ENCODE assay signal across 28 cellular contexts in the genomic region with DNA sequence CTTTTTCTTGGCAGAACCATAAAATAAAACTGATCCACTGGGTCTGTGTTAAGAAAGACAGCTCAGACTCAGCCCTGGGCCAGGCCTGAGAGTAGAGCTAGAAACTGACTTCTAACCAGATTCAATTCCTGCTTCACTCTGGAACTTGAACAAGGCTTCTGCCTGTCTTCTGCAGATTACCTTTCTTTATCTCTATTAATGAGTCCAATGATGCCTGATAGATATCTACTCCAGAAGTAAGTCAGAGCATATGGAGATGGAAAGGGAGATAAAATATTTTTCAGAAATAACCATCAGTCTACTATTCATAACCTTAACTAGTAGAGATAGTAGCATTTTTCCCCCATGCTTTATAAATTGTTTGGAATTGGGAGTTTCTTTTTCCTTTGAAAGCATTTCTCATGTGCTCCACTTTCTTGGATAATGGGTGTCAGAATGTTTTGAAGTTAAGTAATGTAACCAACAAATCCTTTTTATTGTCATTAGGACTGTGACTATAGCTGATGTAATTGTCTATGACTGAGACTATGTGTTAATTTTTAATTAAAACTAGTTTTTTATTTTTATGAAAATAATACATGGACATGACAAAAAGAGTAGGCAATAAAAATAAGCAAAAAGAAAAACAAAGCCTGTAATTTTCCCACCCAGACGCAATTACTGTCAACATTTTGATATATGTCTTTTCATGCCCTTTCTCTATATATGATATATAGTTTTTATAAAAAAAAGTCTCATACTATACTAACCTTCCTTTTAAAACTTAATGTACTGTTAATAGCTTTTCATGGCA. TPM values are rescaled to one million over a fixed set of nuclear protein-coding genes. Genes with fewer than 3 reads are reported as not detected.
A peak's percentile ranks its signal among the peaks of the same experiment; 100 is the strongest.
DNase-seq lines count a peak whose midpoint lies in the region; ATAC-seq, FAIRE-seq and TF ChIP-seq lines count a peak whose summit lies in the region.
"Had no signal": no experiment of that assay in that cellular context is flagged by ENCODE, and none has a peak within 500 bp of the region (broad histone marks: within the 10 kb centered on the region; RNA-seq: fewer than 3 reads in every experiment).

No MANE protein-coding gene starts in this region.

- TF ChIP-seq CTCF in heart right ventricle (IDR thresholded peaks at IDR 0.05) = no peak
- no peak for TF ChIP-seq CTCF in coronary artery (IDR thresholded peaks at IDR 0.05)
- no peak for TF ChIP-seq CTCF in pancreas (IDR thresholded peaks at IDR 0.05)
- TF ChIP-seq CTCF in transverse colon (IDR thresholded peaks at IDR 0.05) = no peak
- TF ChIP-seq CTCF in adrenal gland (IDR thresholded peaks at IDR 0.05) = no peak

- H3K9me3 ChIP-seq in heart right ventricle (no peaks in the 10 kb centered on the region), pancreas (no peaks in the 10 kb centered on the region), transverse colon (no peaks in the 10 kb centered on the region), adrenal gland (replicated peaks in 1 of 3) (no peaks in the 10 kb centered on the region)
- H3K9me3 ChIP-seq: A549, right lobe of liver had no signal

- H3K27me3 ChIP-seq in heart right ventricle = peaks cover 0 to 14% (median 0%) of the 10 kb centered on the region in 7 donors
- no peaks in the 10 kb centered on the region for H3K27me3 ChIP-seq in pancreas
- H3K27me3 ChIP-seq in transverse colon = peaks cover 11% of the 10 kb centered on the region
- H3K27me3 ChIP-seq in adrenal gland = no peaks in the 10 kb centered on the region
- H3K27me3 ChIP-seq: neural progenitor cell, right lobe of liver had no signal

- peak; percentile 26 for FAIRE-seq in pancreas (lab: Jason Lieb, UNC)
- FAIRE-seq: A549 had no signal

- in situ Hi-C loops in transverse colon (cut with MboI; ENCODE audit: low pct_ligation_motif_present in 1 of 4, low pct_unique_long_range_greater_than_20kb in 1 of 4, low sequenced_read_pairs in 3 of 4) = loop anchor here in 1 of 4 donors (25.0 kb wide), 1 partner anchor 165 kb away; no protein-coding TSS in a partner anchor

- WGBS in heart right ventricle, 2 donors = 95 to 98% methylated on average over 1 of the region's 1 CpG
- WGBS in pancreas, 2 donors = 89% methylated on average over 1 of the region's 1 CpG
- 83 to 91% methylated on average over 1 of the region's 1 CpG for WGBS in transverse colon (ENCODE audit: low coverage in 1 of 2), 2 donors
- WGBS in adrenal gland, 4 donors = 89 to 96% (median 89%) methylated on average over 1 of the region's 1 CpG

- DNase-seq in heart right ventricle (no peak), Right ventricle myocardium superior (no peak), coronary artery (ENCODE audit: low spot score) (no peak), pancreas (no peak), transverse colon (no peak), adrenal gland (no peak)
- no peak for DNase-seq in stimulated activated CD4-positive, alpha-beta T cell treated with anti-CD3 and anti-CD28 coated beads, Interleukin-12 subunit alpha, Interleukin-12 subunit beta, amount 100 ng/mL, for 4 hours
- DNase-seq in stimulated activated CD4-positive, alpha-beta T cell treated with anti-CD3 and anti-CD28 coated beads, Interleukin-15, amount 100 ng/mL, for 24 hours = no peak
- DNase-seq: activated CD4-positive, alpha-beta T cell treated with anti-CD3 and anti-CD28 coated beads, Interleukin-2, amount 50 U/mL, for 4 hours; activated gamma-delta T cell treated with Interleukin-2 at 50 U/mL for 16 hours; activated naive CD8-positive, alpha-beta T cell treated with anti-CD3 and anti-CD28 coated beads, Interleukin-2, amount 50 U/mL, for 24 hours; activated T-cell treated with anti-CD3 and anti-CD28 coated beads, Interleukin-2, amount 50 U/mL, for 48 hours; Calu3; dermis blood vessel endothelial cell; DMS79 treated with DMSO at 0.1 percent for 48 hours; GDM1; NCI-H1048; NCI-H1694 treated with DMSO at 0.1 percent for 48 hours; posterior cingulate gyrus; right lobe of liver; T-helper 2 cell had no signal

- TF ChIP-seq EP300 in transverse colon (IDR thresholded peaks at IDR 0.05; ENCODE audit: low read depth) = no peak

- intact Hi-C loops in heart right ventricle (cut with DNase I) (loop anchor here in 6 of 10 donors (5.0 to 10.0 kb wide), 6 partner anchors 35 to 178 kb away; no protein-coding TSS in a partner anchor), Right ventricle myocardium superior (cut with DNase I) (loop anchor here (10.0 kb wide), 1 partner anchor 158 kb away; no protein-coding TSS in a partner anchor), pancreas (cut with DNase I) (no loop called here), transverse colon (cut with DNase I; ENCODE audit: low total_unique reads) (no loop called here), adrenal gland (cut with DNase I) (loop anchor here in 1 of 2 donors (10.0 kb wide), 1 partner anchor 138 kb away; no protein-coding TSS in a partner anchor)

- H3K4me3 ChIP-seq in heart right ventricle (no peak overlapping the region), coronary artery (no peak overlapping the region), pancreas (no peak overlapping the region), transverse colon (no peak overlapping the region), adrenal gland (no peak overlapping the region)
- H3K4me3 ChIP-seq: A549, GM23338, neural progenitor cell, right lobe of liver, SK-N-MC had no signal

- H3K36me3 ChIP-seq in heart right ventricle = no peaks in the 10 kb centered on the region
- H3K36me3 ChIP-seq in pancreas = no peaks in the 10 kb centered on the region
- no peaks in the 10 kb centered on the region for H3K36me3 ChIP-seq in transverse colon
- H3K36me3 ChIP-seq in adrenal gland (replicated peaks in 1 of 2) = no peaks in the 10 kb centered on the region
- H3K36me3 ChIP-seq: neural progenitor cell, right lobe of liver had no signal

- ATAC-seq in heart right ventricle (no peak), Right ventricle myocardium superior (ENCODE audit: poor library complexity) (no peak), pancreas (no peak)
- ATAC-seq: A549; activated CD4-positive, CD25-positive, alpha-beta regulatory T cell treated with anti-CD3 and anti-CD28 coated beads, Interleukin-2, amount 50 U/mL, for 24 hours; activated naive CD8-positive, alpha-beta T cell treated with anti-CD3 and anti-CD28 coated beads, Interleukin-2, amount 50 U/mL, for 24 hours; GM23338; right lobe of liver; stimulated activated effector memory CD8-positive, alpha-beta T cell treated with anti-CD3 and anti-CD28 coated beads, Interleukin-12 subunit alpha, Interleukin-12 subunit beta, amount 100 ng/mL, for 72 hours had no signal

- H3K4me1 ChIP-seq in heart right ventricle (peaks cover 5 to 83% (median 66%) of the 10 kb centered on the region in 9 donors), pancreas (peaks cover 0 to 5% (median 0%) of the 10 kb centered on the region in 3 donors), transverse colon (peaks cover 0 to 29% (median 0%) of the 10 kb centered on the region in 4 donors), adrenal gland (replicated peaks in 1 of 2) (peaks cover 50 to 66% of the 10 kb centered on the region in 2 donors)
- H3K4me1 ChIP-seq: A549, right lobe of liver had no signal

- TF ChIP-seq POLR2A in transverse colon (IDR thresholded peaks at IDR 0.05) (no peak), adrenal gland (IDR thresholded peaks at IDR 0.05) (no peak)

- H3K27ac ChIP-seq in heart right ventricle (peak overlapping the region in 9 of 10 donors; percentile 74 to 92 (median 88)), coronary artery (peak overlapping the region; percentile 0 to 87), pancreas (no peak overlapping the region), transverse colon (peak overlapping the region in 3 of 4 donors; percentile 82 to 92 (median 88)), adrenal gland (peak overlapping the region in 2 of 5 donors; percentile 52 to 83)
- H3K27ac ChIP-seq: A549, neural progenitor cell, right lobe of liver, RWPE1 had no signal

RNA-seq across cellular contexts. Expression of a gene that starts 7.2 kb away (rescaled TPM):
- total RNA-seq in heart right ventricle = 10 to 100 TPM; 11.1 to 25.3 (median 19.6) TPM
- 1 to 10 TPM; 5.2 to 9.7 TPM for polyA plus RNA-seq in heart right ventricle
- total RNA-seq in Right ventricle myocardium superior = 15.6 TPM
- total RNA-seq in pancreas = 1 to 10 TPM; 1.1 to 3.4 (median 2.0) TPM
- polyA plus RNA-seq in pancreas = 1 to 10 TPM; 1.7 to 3.5 TPM
- total RNA-seq in transverse colon = 10 to 100 TPM in 1 of 4 donors, 1 to 10 TPM in 3; 2.6 to 15.9 (median 4.6) TPM
- total RNA-seq in adrenal gland = 10 to 100 TPM in 6 of 8 donors, 1 to 10 TPM in 2; 7.4 to 25.6 (median 15.1) TPM
- 10 to 100 TPM in 1 of 3 donors, 1 to 10 TPM in 2; 5.6 to 13.9 (median 9.7) TPM for polyA plus RNA-seq in adrenal gland

RNA-seq across cellular contexts. Expression of a gene that starts 37.7 kb away (rescaled TPM):
- total RNA-seq in heart right ventricle (10 to 100 TPM; 15.5 to 22.2 (median 19.7) TPM), Right ventricle myocardium superior (15.6 TPM), pancreas (10 to 100 TPM in 1 of 6 donors, 1 to 10 TPM in 5; 5.3 to 10.1 (median 6.5) TPM), transverse colon (10 to 100 TPM in 3 of 4 donors, 1 to 10 TPM in 1; 3.0 to 32.5 (median 15.6) TPM), adrenal gland (10 to 100 TPM; 24.1 to 39.8 (median 28.4) TPM)
- polyA plus RNA-seq in heart right ventricle (1 to 10 TPM; 5.5 to 9.2 TPM), pancreas (1 to 10 TPM; 2.7 to 6.1 TPM), adrenal gland (10 to 100 TPM in 1 of 3 donors, 1 to 10 TPM in 2; 6.4 to 27.4 (median 6.6) TPM)

Comparison
In these comparisons a context has a peak if more than half of its experiments do, and no peak if none do; other contexts are left out.
1. H3K27ac ChIP-seq: peak in heart right ventricle (9 of 10), coronary artery (2 of 2) and transverse colon (3 of 4); none in pancreas (0 of 4).
2. intact Hi-C loops: an anchor here in heart right ventricle (5.0 to 10.0 kb wide) and Right ventricle myocardium superior (10.0 kb wide); none called in pancreas and transverse colon.